In genomic region chr2:196113061-196113974, GRCh38 we compare ENCODE assay signal across 1 cellular context.
TF ChIP-seq lines count a peak whose summit lies in the region.

No MANE protein-coding gene starts in this region.

TF ChIP-seq in SK-N-SH treated with all-trans-retinoic acid at 6 μM for 48 hours, 23 proteins besides CTCF, POLR2A, EP300 and RAD21 (continued from another document):
- TF ChIP-seq SNAI2 (CRISPR knock-in tag; IDR thresholded peaks at IDR 0.05) (no peak), TOX (CRISPR knock-in tag; IDR thresholded peaks at IDR 0.05; ENCODE audit: borderline replicate concordance) (no peak), ZFP3 (CRISPR knock-in tag; IDR thresholded peaks at IDR 0.05) (no peak)
